1 cellular context compared by ENCODE assay signal in genomic region chr9:74496819-74497749, GRCh38.
TF ChIP-seq lines count a peak whose summit lies in the region.

TSS of gene RORB (plus strand) at chr9:74497335. CDS start at chr9:74497977, 642 bp downstream.

TF ChIP-seq in A549, 52 proteins besides CTCF, POLR2A, EP300 and RAD21 (continued from another document):
- TF ChIP-seq HMGXB4 (CRISPR knock-in tag; IDR thresholded peaks at IDR 0.05; ENCODE audit: borderline replicate concordance) (no peak), MAFK (IDR thresholded peaks at IDR 0.05; ENCODE audit: partially characterized antibody) (no peak), CBX8 (IDR thresholded peaks at IDR 0.05) (peak; percentile 54; the same call in 1 of the 2 replicates), JUNB (IDR thresholded peaks at IDR 0.05) (no peak)
